Comparison of ENCODE assay signal across 1 cellular context in the genomic region with DNA sequence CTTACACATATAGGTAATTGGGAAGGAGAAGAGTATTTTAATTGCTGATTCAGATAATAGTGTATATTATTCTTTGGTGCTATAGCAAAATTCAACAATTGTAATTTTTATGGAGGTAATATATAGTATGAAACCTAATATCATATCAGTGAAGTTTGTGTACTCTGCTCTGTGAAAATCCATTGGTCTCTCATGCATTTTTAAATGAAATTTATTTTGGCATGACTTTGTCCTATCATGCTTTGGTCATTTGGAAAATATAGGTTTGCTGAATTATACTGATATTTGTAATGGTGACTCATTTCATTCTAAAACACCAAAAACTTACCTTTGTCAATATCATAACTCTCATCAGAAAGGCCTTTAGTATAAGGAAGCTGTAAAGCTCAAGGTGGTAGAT.
TF ChIP-seq lines count a peak whose summit lies in the region.

No MANE protein-coding gene starts in this region.

TF ChIP-seq in HepG2, 621 proteins besides CTCF, POLR2A, EP300 and RAD21 (continued from another document):
- no peak for TF ChIP-seq NFAT5 (CRISPR knock-in tag; IDR thresholded peaks at IDR 0.05)
